ENCODE assay signal across 1 cellular context in genomic region chr10:5948208-5948585, GRCh38.
TF ChIP-seq lines count a peak whose summit lies in the region.

No MANE protein-coding gene starts in this region.

TF ChIP-seq in IMR-90, 13 proteins besides CTCF, POLR2A, EP300 and RAD21:
- TF ChIP-seq CHD1 (IDR thresholded peaks at IDR 0.05; ENCODE audit: low read depth, low read length) (no peak), RCOR1 (IDR thresholded peaks at IDR 0.05; ENCODE audit: insufficient replicate concordance, low read length) (no peak), MAZ (IDR thresholded peaks at IDR 0.05; ENCODE audit: borderline replicate concordance, low read depth, low read length) (no peak), SMC3 (IDR thresholded peaks at IDR 0.05; ENCODE audit: low read depth, low read length) (no peak), FOS (IDR thresholded peaks at IDR 0.05; ENCODE audit: low read depth, low read length) (no peak), MXI1 (IDR thresholded peaks at IDR 0.05; ENCODE audit: borderline replicate concordance, low read depth, low read length) (no peak), MAFK (IDR thresholded peaks at IDR 0.05; ENCODE audit: low read depth, low read length) (no peak), RFX5 (IDR thresholded peaks at IDR 0.05; ENCODE audit: low read depth, low read length) (no peak), ELK1 (IDR thresholded peaks at IDR 0.05; ENCODE audit: borderline replicate concordance, low read depth, low read length) (no peak), BHLHE40 (IDR thresholded peaks at IDR 0.05; ENCODE audit: low read depth, low read length) (no peak), NFE2L2 (IDR thresholded peaks at IDR 0.05; ENCODE audit: low read depth, low read length) (no peak), CEBPB (IDR thresholded peaks at IDR 0.05; ENCODE audit: low read depth, low read length) (no peak)
- TF ChIP-seq, protein P1, sequence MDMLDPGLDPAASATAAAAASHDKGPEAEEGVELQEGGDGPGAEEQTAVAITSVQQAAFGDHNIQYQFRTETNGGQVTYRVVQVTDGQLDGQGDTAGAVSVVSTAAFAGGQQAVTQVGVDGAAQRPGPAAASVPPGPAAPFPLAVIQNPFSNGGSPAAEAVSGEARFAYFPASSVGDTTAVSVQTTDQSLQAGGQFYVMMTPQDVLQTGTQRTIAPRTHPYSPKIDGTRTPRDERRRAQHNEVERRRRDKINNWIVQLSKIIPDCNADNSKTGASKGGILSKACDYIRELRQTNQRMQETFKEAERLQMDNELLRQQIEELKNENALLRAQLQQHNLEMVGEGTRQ (IDR thresholded peaks at IDR 0.05; ENCODE audit: low read depth, low read length) = no peak
